Comparison of ENCODE assay signal across 7 cellular contexts in genomic region chr13:112894673-112895481, GRCh38.
DNase-seq lines count a peak whose midpoint lies in the region; ATAC-seq and TF ChIP-seq lines count a peak whose summit lies in the region.

No MANE protein-coding gene starts in this region.

- TF ChIP-seq POLR2A in HCT116 (IDR thresholded peaks at IDR 0.05; ENCODE audit: borderline replicate concordance, extremely low read depth, insufficient read depth, insufficient read length): no peak

- no peaks in the 10 kb centered on the region for H3K9me3 Mint-ChIP-seq in activated B cell treated with CpG ODN at 0.5 μM for 24 hours
- no peaks in the 10 kb centered on the region for H3K9me3 Mint-ChIP-seq in stimulated activated naive B cell treated with anti-CD40 and anti-IgM and Interleukin-4, amounts not matched to agents 10 μg/mL and 1 μg/mL and 100 μg/mL, for 72 hours

- TF ChIP-seq CTCF in HCT116 (IDR thresholded peaks at IDR 0.05 in 2 of 3, conservative IDR thresholded peaks at IDR 0.05 in 1 of 3; ENCODE audit: borderline replicate concordance in 1 of 3, insufficient read depth in 1 of 3, low read depth in 2 of 3, low read length in 2 of 3): no peak
- no peak for TF ChIP-seq CTCF in activated B cell treated with CpG ODN at 0.5 μM for 24 hours (IDR thresholded peaks at IDR 0.05)

- H3K27me3 ChIP-seq in HCT116 (ENCODE audit: insufficient read depth, low read length): no peaks in the 10 kb centered on the region

- H3K4me2 ChIP-seq in HCT116 (ENCODE audit: low read length): peak overlapping the region; percentile 88

- no peak; the same call in 1 of the 2 replicates for ATAC-seq in HCT116
- peak; percentile 7 for ATAC-seq in activated B cell treated with CpG ODN at 0.5 μM for 24 hours (ENCODE audit: low read depth)
- peak; percentile 30 for ATAC-seq in stimulated activated naive B cell treated with anti-CD40 and anti-IgM and Interleukin-4, amounts not matched to agents 10 μg/mL and 1 μg/mL and 100 μg/mL, for 72 hours (replicated peaks)
- no peak for ATAC-seq in GM19463 (IDR thresholded peaks at IDR 0.05; ENCODE audit: unreplicated experiment)
- no peak for ATAC-seq in HG02798 (IDR thresholded peaks at IDR 0.05; ENCODE audit: poor library complexity, unreplicated experiment)

- peak overlapping the region; percentile 60 to 66 for H3K4me3 ChIP-seq in HCT116 (replicated peaks in 1 of 2; ENCODE audit: low read depth in 1 of 2, low read length in 2 of 2)

- H3K9ac ChIP-seq in HCT116 (ENCODE audit: low read length): peak overlapping the region; percentile 52

- no peaks in the 10 kb centered on the region for H3K79me2 ChIP-seq in HCT116 (ENCODE audit: insufficient read depth, low read length)

- RAD21 ChIA-PET in HCT116 (lab: Charles Lee; ENCODE audit: low non-redundant PET in 1 of 2, low total read pairs in 2 of 2, uncharacterized antibody in 2 of 2, unreplicated experiment in 2 of 2): interaction anchor here (0.7 kb wide), 2 partner anchors 9 to 45 kb away, joined by 3 to 7 read pairs; no protein-coding TSS in a partner anchor

- no peak overlapping the region for H3K27ac Mint-ChIP-seq in activated B cell treated with CpG ODN at 0.5 μM for 24 hours
- no peak overlapping the region for H3K27ac Mint-ChIP-seq in stimulated activated naive B cell treated with anti-CD40 and anti-IgM and Interleukin-4, amounts not matched to agents 10 μg/mL and 1 μg/mL and 100 μg/mL, for 72 hours

- no peak overlapping the region for H2AFZ ChIP-seq in HCT116 (ENCODE audit: low read depth, low read length, poor library complexity, severe bottlenecking)

- CTCF ChIA-PET in HCT116 (lab: Charles Lee): interaction anchor here (0.6 to 1.8 kb wide), 2 partner anchors 20 to 37 kb away, joined by 3 to 6 read pairs; no protein-coding TSS in a partner anchor
- CTCF ChIA-PET in activated B cell treated with CpG ODN at 0.5 μM for 24 hours (lab: Charles Lee): interaction anchor here (2.3 kb wide), 1 partner anchor 21 kb away, joined by 10 read pairs; no protein-coding TSS in a partner anchor

- H3K4me1 Mint-ChIP-seq in activated B cell treated with CpG ODN at 0.5 μM for 24 hours: peaks cover 22% of the 10 kb centered on the region
- peaks cover 19 to 52% of the 10 kb centered on the region in 2 donors for H3K4me1 Mint-ChIP-seq in stimulated activated naive B cell treated with anti-CD40 and anti-IgM and Interleukin-4, amounts not matched to agents 10 μg/mL and 1 μg/mL and 100 μg/mL, for 72 hours

- peak overlapping the region; percentile 59; the same call in 1 of the 2 replicates for H3K27ac ChIP-seq in HCT116 (ENCODE audit: low read depth, low read length)

- H3K4me1 ChIP-seq in HCT116 (ENCODE audit: control insufficient read depth in 1 of 2, insufficient read depth in 2 of 2, low read length in 2 of 2): peaks cover 6 to 14% of the 10 kb centered on the region in 2 experiments; a peak in 3 of 4 replicates

- no peaks in the 10 kb centered on the region for H4K20me1 ChIP-seq in HCT116 (ENCODE audit: insufficient read depth)

- H3K36me3 Mint-ChIP-seq in activated B cell treated with CpG ODN at 0.5 μM for 24 hours (ENCODE audit: low read depth): no peaks in the 10 kb centered on the region
- H3K36me3 Mint-ChIP-seq in stimulated activated naive B cell treated with anti-CD40 and anti-IgM and Interleukin-4, amounts not matched to agents 10 μg/mL and 1 μg/mL and 100 μg/mL, for 72 hours: no peaks in the 10 kb centered on the region

- no peaks in the 10 kb centered on the region for H3K36me3 ChIP-seq in HCT116 (ENCODE audit: control insufficient read depth in 1 of 2, insufficient read depth in 2 of 2, low read length in 2 of 2)

- BruUV-seq in HCT116 (replicated peaks; lab: Mats Ljungman, UMichigan): no TSS peak

- H3K27me3 Mint-ChIP-seq in activated B cell treated with CpG ODN at 0.5 μM for 24 hours: peaks cover 3% of the 10 kb centered on the region
- H3K27me3 Mint-ChIP-seq in stimulated activated naive B cell treated with anti-CD40 and anti-IgM and Interleukin-4, amounts not matched to agents 10 μg/mL and 1 μg/mL and 100 μg/mL, for 72 hours: no peaks in the 10 kb centered on the region

- POLR2A ChIA-PET in HCT116 (lab: Charles Lee): interaction anchor here (1.1 kb wide), 1 partner anchor 9 kb away, joined by 4 read pairs; no protein-coding TSS in a partner anchor
- POLR2A ChIA-PET in activated B cell treated with CpG ODN at 0.5 μM for 24 hours (lab: Charles Lee): no interaction called here

- no peaks in the 10 kb centered on the region for H3K9me3 ChIP-seq in HCT116 (ENCODE audit: control insufficient read depth in 1 of 2, insufficient read depth in 1 of 2, low read depth in 1 of 2, low read length in 2 of 2)

- H3K4me3 Mint-ChIP-seq in activated B cell treated with CpG ODN at 0.5 μM for 24 hours: peak overlapping the region; percentile 57
- H3K4me3 Mint-ChIP-seq in stimulated activated naive B cell treated with anti-CD40 and anti-IgM and Interleukin-4, amounts not matched to agents 10 μg/mL and 1 μg/mL and 100 μg/mL, for 72 hours: peak overlapping the region; percentile 61 to 73

- TF ChIP-seq RAD21 in HCT116 (IDR thresholded peaks at IDR 0.05; ENCODE audit: low read depth): no peak

- intact Hi-C loops in HCT116 (cut with micrococcal nuclease): no loop called here
- intact Hi-C loops in activated B cell treated with CpG ODN at 0.5 μM for 24 hours (cut with micrococcal nuclease): loop anchor here (1.0 to 5.0 kb wide), 3 partner anchors 22 to 257 kb away; no protein-coding TSS in a partner anchor

- no peaks in the 10 kb centered on the region for H3K9me2 ChIP-seq in HCT116 (ENCODE audit: insufficient read depth)

- DNase-seq in HCT116 (ENCODE audit: low read depth, low spot score) (no peak), activated B cell treated with CpG ODN at 0.5 μM for 24 hours (no peak), iPS-NIHi7 (ENCODE audit: extremely low spot score) (peak; percentile 69), NCI-H2029 treated with DMSO at 0.1 percent for 48 hours (lab: John Stamatoyannopoulos, UW) (no peak)
- no peak for DNase-seq in stimulated activated naive B cell treated with anti-CD40 and anti-IgM and Interleukin-4, amounts not matched to agents 10 μg/mL and 1 μg/mL and 100 μg/mL, for 72 hours

TF ChIP-seq in HCT116, 20 proteins besides CTCF, POLR2A, EP300 and RAD21:
- no peak for TF ChIP-seq ZBTB33 (IDR thresholded peaks at IDR 0.05; ENCODE audit: extremely low read depth, insufficient replicate concordance, low read length)
- no peak for TF ChIP-seq CEBPB (IDR thresholded peaks at IDR 0.05; ENCODE audit: low read depth)
- TF ChIP-seq SP1 (IDR thresholded peaks at IDR 0.05; ENCODE audit: low read depth): no peak
- no peak for TF ChIP-seq TCF7L2 (IDR thresholded peaks at IDR 0.05; ENCODE audit: borderline replicate concordance, extremely low read depth, insufficient read depth, insufficient read length)
- TF ChIP-seq CBX3 (IDR thresholded peaks at IDR 0.05; ENCODE audit: low read depth): no peak

Comparison
In these comparisons a context has a peak if more than half of its experiments do, and no peak if none do; other contexts are left out.
1. ATAC-seq: peak in activated B cell treated with CpG ODN at 0.5 μM for 24 hours (single experiment) and stimulated activated naive B cell treated with anti-CD40 and anti-IgM and Interleukin-4, amounts not matched to agents 10 μg/mL and 1 μg/mL and 100 μg/mL, for 72 hours (2 of 2); none in HCT116 (single experiment), GM19463 (single experiment) and HG02798 (single experiment).